ENCODE assay signal across 16 cellular contexts in the genomic region with DNA sequence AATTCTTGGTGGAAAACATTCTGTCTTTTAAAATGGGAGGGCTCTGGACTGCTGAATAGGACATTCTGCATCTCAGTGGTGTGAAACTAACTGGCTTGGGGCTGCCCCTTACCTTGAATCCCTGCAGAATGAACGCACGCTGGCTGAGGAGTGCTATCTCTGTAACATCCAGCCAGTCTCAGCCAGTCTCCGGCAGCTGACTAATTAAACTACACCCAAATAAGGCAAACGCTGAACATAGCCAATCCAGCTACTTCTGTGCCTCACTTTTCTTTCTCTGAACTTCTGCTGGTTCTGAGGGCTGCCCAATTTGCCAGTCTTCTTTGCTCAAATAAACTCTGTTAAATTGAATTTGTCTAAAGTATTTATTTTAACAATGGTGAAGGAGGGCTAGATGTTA.
"Had no signal": no experiment of that assay in that cellular context is flagged by ENCODE, and none has a peak within 500 bp of the region (broad histone marks: within the 10 kb centered on the region; RNA-seq: fewer than 3 reads in every experiment).

No MANE protein-coding gene starts in this region.

- H3K36me3 ChIP-seq: colonic mucosa, gastrocnemius medialis, heart right ventricle, pancreas, tibial artery, uterus had no signal

- H3K9me3 ChIP-seq: colonic mucosa, gastrocnemius medialis, heart right ventricle, pancreas, tibial artery, uterus had no signal

- H3K9me3 Mint-ChIP-seq: activated naive CD8-positive, alpha-beta T cell treated with anti-CD3 and anti-CD28 coated beads for 36 hours; activated T-cell treated with anti-CD3 and anti-CD28 coated beads, Interleukin-2, amount 50 U/mL, for 4 hours had no signal

- DNase-seq: activated CD4-positive, alpha-beta T cell treated with anti-CD3 and anti-CD28 coated beads, Interleukin-2, amount 50 U/mL, for 48 hours; activated CD4-positive, CD25-positive, alpha-beta regulatory T cell treated with anti-CD3 and anti-CD28 coated beads, Interleukin-2, amount 50 U/mL, for 72 hours; activated gamma-delta T cell treated with Interleukin-2 at 50 U/mL for 16 hours; activated naive CD8-positive, alpha-beta T cell treated with anti-CD3 and anti-CD28 coated beads for 36 hours; activated T-cell treated with anti-CD3 and anti-CD28 coated beads, Interleukin-2, amount 50 U/mL, for 4 hours; colonic mucosa; effector CD4-positive, alpha-beta T cell; gastrocnemius medialis; heart right ventricle; left ventricle myocardium superior; mesenchymal stem cell; pancreas; T-helper 2 cell; tibial artery; uterus had no signal

- H3K36me3 Mint-ChIP-seq: activated naive CD8-positive, alpha-beta T cell treated with anti-CD3 and anti-CD28 coated beads for 36 hours had no signal

- H3K4me3 ChIP-seq: colonic mucosa, gastrocnemius medialis, heart right ventricle, pancreas, skin epidermis, tibial artery, uterus had no signal

- H3K27ac ChIP-seq: colonic mucosa, gastrocnemius medialis, heart right ventricle, pancreas, skin epidermis, tibial artery, uterus had no signal

- H3K4me1 ChIP-seq: colonic mucosa, gastrocnemius medialis, pancreas, tibial artery, uterus had no signal

- H3K27me3 ChIP-seq: colonic mucosa, gastrocnemius medialis, heart right ventricle, pancreas, tibial artery, uterus had no signal

- H3K4me3 Mint-ChIP-seq: activated naive CD8-positive, alpha-beta T cell treated with anti-CD3 and anti-CD28 coated beads for 36 hours; activated T-cell treated with anti-CD3 and anti-CD28 coated beads, Interleukin-2, amount 50 U/mL, for 4 hours had no signal

- H3K27ac Mint-ChIP-seq: activated naive CD8-positive, alpha-beta T cell treated with anti-CD3 and anti-CD28 coated beads for 36 hours had no signal

- ATAC-seq: activated T-cell treated with anti-CD3 and anti-CD28 coated beads, Interleukin-2, amount 50 U/mL, for 4 hours; gastrocnemius medialis; left ventricle myocardium superior; pancreas had no signal

- H3K4me1 Mint-ChIP-seq: activated naive CD8-positive, alpha-beta T cell treated with anti-CD3 and anti-CD28 coated beads for 36 hours had no signal
